In genomic region chr2:27572439-27572838, GRCh38 we compare ENCODE assay signal across 23 cellular contexts. TPM values are rescaled to one million over a fixed set of nuclear protein-coding genes. Genes with fewer than 3 reads are reported as not detected.
"Had no signal": no experiment of that assay in that cellular context is flagged by ENCODE, and none has a peak within 500 bp of the region (broad histone marks: within the 10 kb centered on the region; RNA-seq: fewer than 3 reads in every experiment).

No MANE protein-coding gene starts in this region.

- H3K36me3 Mint-ChIP-seq: activated naive CD4-positive, alpha-beta T cell treated with anti-CD3 and anti-CD28 coated beads, Interleukin-2, amount 10 ng/mL, durations not matched to agents 7 days and 5 days had no signal

- H3K4me1 Mint-ChIP-seq: activated naive CD4-positive, alpha-beta T cell treated with anti-CD3 and anti-CD28 coated beads, Interleukin-2, amount 10 ng/mL, durations not matched to agents 7 days and 5 days had no signal

- H3K27ac ChIP-seq: breast epithelium, SJSA1 had no signal

- ATAC-seq: activated CD4-positive, CD25-positive, alpha-beta regulatory T cell treated with anti-CD3 and anti-CD28 coated beads, Interleukin-2, amount 50 U/mL, for 24 hours; activated CD8-positive, alpha-beta T cell treated with anti-CD3 and anti-CD28 coated beads, Interleukin-2, amount 10 ng/mL, durations not matched to agents 7 days and 5 days; PC-3; SK-N-SH treated with all-trans-retinoic acid at 6 μM for 48 hours had no signal

- H3K4me3 Mint-ChIP-seq: activated CD8-positive, alpha-beta T cell treated with anti-CD3 and anti-CD28 coated beads, Interleukin-2, amount 10 ng/mL, durations not matched to agents 7 days and 5 days; activated naive CD4-positive, alpha-beta T cell treated with anti-CD3 and anti-CD28 coated beads, Interleukin-2, amount 10 ng/mL, durations not matched to agents 7 days and 5 days; activated T-cell treated with anti-CD3 and anti-CD28 coated beads, Interleukin-2, amount 50 U/mL, for 4 hours; T-helper 2 cell treated with Interferon-gamma antibody and Interleukin-4, amounts not matched to agents 5 μg/mL and 100 μg/mL, for 36 hours had no signal

- H3K36me3 ChIP-seq: breast epithelium, SJSA1 had no signal

- H3K4me1 ChIP-seq: breast epithelium had no signal

- H3K4me3 ChIP-seq: breast epithelium, SJSA1 had no signal

- H3K27me3 ChIP-seq: breast epithelium, SJSA1 had no signal

- DNase-seq: activated CD4-positive, alpha-beta T cell treated with anti-CD3 and anti-CD28 coated beads for 4 hours; activated CD8-positive, alpha-beta T cell treated with anti-CD3 and anti-CD28 coated beads, Interleukin-2, amount 10 ng/mL, durations not matched to agents 7 days and 5 days; activated effector memory CD4-positive, alpha-beta T cell treated with anti-CD3 and anti-CD28 coated beads, Interleukin-2, amount 50 U/mL, for 16 hours; activated naive CD4-positive, alpha-beta T cell treated with anti-CD3 and anti-CD28 coated beads, Interleukin-2, amount 10 ng/mL, durations not matched to agents 7 days and 5 days; activated T-cell treated with anti-CD3 and anti-CD28 coated beads, Interleukin-2, amount 50 U/mL, for 4 hours; aorta; caudate nucleus; Karpas-422; MM.1S; NCI-H1105 treated with DMSO at 0.1 percent for 48 hours; NCI-H1436 treated with DMSO at 0.1 percent for 48 hours; NCI-H187; NCI-H2081 treated with DMSO at 0.1 percent for 48 hours; NCI-H446; NCI-H524; PC-3; SHP77; SW 1271 had no signal

- H3K27ac Mint-ChIP-seq: activated CD8-positive, alpha-beta T cell treated with anti-CD3 and anti-CD28 coated beads, Interleukin-2, amount 10 ng/mL, durations not matched to agents 7 days and 5 days; activated naive CD4-positive, alpha-beta T cell treated with anti-CD3 and anti-CD28 coated beads, Interleukin-2, amount 10 ng/mL, durations not matched to agents 7 days and 5 days; T-helper 2 cell treated with Interferon-gamma antibody and Interleukin-4, amounts not matched to agents 5 μg/mL and 100 μg/mL, for 36 hours had no signal

RNA-seq across cellular contexts. Expression of gene ZNF512, which starts 10.4 kb away (rescaled TPM):
- total RNA-seq: PC-3 had no signal
